16 cellular contexts compared by ENCODE assay signal in genomic region chr3:172150896-172151295, GRCh38.
A peak's percentile ranks its signal among the peaks of the same experiment; 100 is the strongest.
DNase-seq lines count a peak whose midpoint lies in the region; ATAC-seq, FAIRE-seq and TF ChIP-seq lines count a peak whose summit lies in the region.
"Had no signal": no experiment of that assay in that cellular context is flagged by ENCODE, and none has a peak within 500 bp of the region (broad histone marks: within the 10 kb centered on the region; RNA-seq: fewer than 3 reads in every experiment).

No MANE protein-coding gene starts in this region.

- no TSS peak for BruUV-seq in HepG2 (replicated peaks; lab: Mats Ljungman, UMichigan)

- 92% methylated on average over 2 of the region's 2 CpGs for WGBS in HepG2 (ENCODE audit: low lambda C conversion rate)
- 87% methylated on average over 2 of the region's 2 CpGs for WGBS in right lobe of liver (ENCODE audit: insufficient coverage, low coverage, low lambda C conversion rate, missing lambda C conversion rate)

- H2AFZ ChIP-seq in HepG2 (ENCODE audit: low read length), result no peak overlapping the region

- peaks cover 11 to 48% of the 10 kb centered on the region in 2 experiments for H3K36me3 ChIP-seq in HepG2 (replicated peaks in 1 of 2; ENCODE audit: control insufficient read depth in 1 of 2, insufficient read depth in 2 of 2, low read length in 2 of 2)
- H3K36me3 ChIP-seq in right lobe of liver, result no peaks in the 10 kb centered on the region
- H3K36me3 ChIP-seq in uterus, result no peaks in the 10 kb centered on the region

- H3K36me3 Mint-ChIP-seq in chondrocyte (ENCODE audit: low read depth) (peaks cover 11% of the 10 kb centered on the region), natural killer cell (no peaks in the 10 kb centered on the region)

- in situ Hi-C loops in HepG2 (cut with HindIII; ENCODE audit: extremely low pct_ligation_motif_present, low pct_unique_long_range_greater_than_20kb) (no loop called here), G401 (cut with HindIII; ENCODE audit: low sequenced_read_pairs) (no loop called here)

- peak overlapping the region; percentile 68 for H3K27ac Mint-ChIP-seq in chondrocyte (ENCODE audit: unreplicated experiment)
- peak overlapping the region; percentile 36 to 88 for H3K27ac Mint-ChIP-seq in natural killer cell
- H3K27ac Mint-ChIP-seq: IgD-negative memory B cell had no signal

- H3K4me1 ChIP-seq in HepG2 (ENCODE audit: insufficient read depth, low read length) (peaks cover 98% of the 10 kb centered on the region), right lobe of liver (peaks cover 0 to 44% (median 13%) of the 10 kb centered on the region in 4 donors), uterus (peaks cover 6 to 12% of the 10 kb centered on the region in 2 donors)

- intact Hi-C loops in HepG2 (cut with micrococcal nuclease; ENCODE audit: unreplicated experiment) (no loop called here), right lobe of liver (cut with DNase I) (no loop called here), natural killer cell (cut with micrococcal nuclease) (no loop called here), uterus (cut with DNase I; ENCODE audit: low total_unique reads) (no loop called here)

- no peak for TF ChIP-seq RAD21 in HepG2 (CRISPR knock-in tag; IDR thresholded peaks at IDR 0.05)

- FAIRE-seq in HepG2 (lab: Jason Lieb, UNC), result no peak

- TF ChIP-seq CTCF in HepG2 (CRISPR knock-in tag; IDR thresholded peaks at IDR 0.05), result no peak
- TF ChIP-seq CTCF in right lobe of liver (IDR thresholded peaks at IDR 0.05), result no peak
- TF ChIP-seq CTCF in chondrocyte (IDR thresholded peaks at IDR 0.05), result no peak
- no peak for TF ChIP-seq CTCF in natural killer cell (IDR thresholded peaks at IDR 0.05)
- no peak for TF ChIP-seq CTCF in uterus (IDR thresholded peaks at IDR 0.05)

- H3K27me3 ChIP-seq in HepG2 (ENCODE audit: control insufficient read depth in 1 of 2, insufficient read depth in 2 of 2, low read length in 2 of 2) (no peaks in the 10 kb centered on the region), right lobe of liver (no peaks in the 10 kb centered on the region), uterus (no peaks in the 10 kb centered on the region)
- H3K27me3 ChIP-seq: BLaER1 treated with 17β-estradiol and CSF1 and Interleukin-3, amounts not matched to agents 10 nM and 100 nM had no signal

- H3K27me3 Mint-ChIP-seq in chondrocyte (ENCODE audit: low read depth), result no peaks in the 10 kb centered on the region
- H3K27me3 Mint-ChIP-seq in natural killer cell (ENCODE audit: low read depth in 2 of 2), result no peaks in the 10 kb centered on the region

- CTCF ChIA-PET in HepG2 (lab: Yijun Ruan, JAX; ENCODE audit: low intra/inter-chr PET ratio, low total read pairs), result no interaction called here

- TF ChIP-seq EP300 in HepG2 (IDR thresholded peaks at IDR 0.05; ENCODE audit: low read depth in 2 of 2, low read length in 2 of 2), result no peak
- TF ChIP-seq EP300 in HepG2 (CRISPR knock-in tag; IDR thresholded peaks at IDR 0.05; ENCODE audit: borderline replicate concordance), result no peak

- no peaks in the 10 kb centered on the region for H3K9me3 ChIP-seq in HepG2 (ENCODE audit: low read length)
- H3K9me3 ChIP-seq in right lobe of liver, result no peaks in the 10 kb centered on the region
- no peaks in the 10 kb centered on the region for H3K9me3 ChIP-seq in uterus
- H3K9me3 ChIP-seq: BLaER1 treated with 17β-estradiol and CSF1 and Interleukin-3, amounts not matched to agents 10 nM and 100 nM had no signal

- ATAC-seq in HepG2 (no peak), right lobe of liver (no peak), natural killer cell (no peak)

- peaks cover 99% of the 10 kb centered on the region for H3K79me2 ChIP-seq in HepG2 (ENCODE audit: insufficient read depth, low read length)

- peaks cover 77% of the 10 kb centered on the region for H3K4me1 Mint-ChIP-seq in chondrocyte (ENCODE audit: low read depth)
- peaks cover 82 to 83% of the 10 kb centered on the region in 2 donors for H3K4me1 Mint-ChIP-seq in natural killer cell

- no peak overlapping the region for H3K9ac ChIP-seq in HepG2 (ENCODE audit: insufficient read depth, low read depth, low read length)
- H3K9ac ChIP-seq: BLaER1 treated with 17β-estradiol and CSF1 and Interleukin-3, amounts not matched to agents 10 nM and 100 nM had no signal

- H3K4me3 ChIP-seq in HepG2 (replicated peaks in 1 of 3; ENCODE audit: insufficient read depth in 1 of 3, low read depth in 2 of 3, low read length in 3 of 3) (no peak overlapping the region), right lobe of liver (no peak overlapping the region), uterus (no peak overlapping the region)
- H3K4me3 ChIP-seq: BLaER1 treated with 17β-estradiol and CSF1 and Interleukin-3, amounts not matched to agents 10 nM and 100 nM had no signal

- H3K4me3 Mint-ChIP-seq in chondrocyte (ENCODE audit: unreplicated experiment) (no peak overlapping the region), natural killer cell (no peak overlapping the region)
- H3K4me3 Mint-ChIP-seq: IgD-negative memory B cell had no signal

- peaks cover 98% of the 10 kb centered on the region for H4K20me1 ChIP-seq in HepG2 (ENCODE audit: insufficient read depth, low read length)

- H3K27ac ChIP-seq in HepG2 (ENCODE audit: extremely low read length, insufficient read depth, low read length) (no peak overlapping the region), right lobe of liver (no peak overlapping the region), uterus (peak overlapping the region; percentile 84 to 89)
- H3K27ac ChIP-seq: 22Rv1; BLaER1 treated with 17β-estradiol and CSF1 and Interleukin-3, amounts not matched to agents 10 nM and 100 nM had no signal

- no peak overlapping the region for H3K4me2 ChIP-seq in HepG2 (ENCODE audit: low read depth, low read length)

- no peak for TF ChIP-seq POLR2A in HepG2 (IDR thresholded peaks at IDR 0.05; ENCODE audit: insufficient read depth in 1 of 2, low read depth in 2 of 2, low read length in 2 of 2)
- no peak for TF ChIP-seq POLR2A in right lobe of liver (IDR thresholded peaks at IDR 0.05)
- TF ChIP-seq POLR2A in uterus (IDR thresholded peaks at IDR 0.05), result no peak

- H3K9me3 Mint-ChIP-seq in chondrocyte (ENCODE audit: low read depth), result no peaks in the 10 kb centered on the region
- H3K9me3 Mint-ChIP-seq in natural killer cell, result no peaks in the 10 kb centered on the region
- H3K9me3 Mint-ChIP-seq: IgD-negative memory B cell had no signal

- POLR2A ChIA-PET in HepG2 (lab: Yijun Ruan, JAX), result no interaction called here

- DNase-seq in HepG2 (ENCODE audit: low spot score) (no peak), right lobe of liver (no peak), chondrocyte (ENCODE audit: low spot score) (no peak), natural killer cell (no peak), uterus (no peak), cerebellar cortex (ENCODE audit: low spot score) (no peak), G401 (ENCODE audit: low spot score) (no peak), NCI-H345 treated with DMSO at 0.1 percent for 48 hours (lab: John Stamatoyannopoulos, UW; ENCODE audit: unreplicated experiment) (no peak)
- DNase-seq: H7, MV-4-11, NCI-H146, NCI-H226, NCI-H69 had no signal

TF ChIP-seq in HepG2, 621 proteins besides CTCF, POLR2A, EP300 and RAD21:
- TF ChIP-seq PLRG1 (conservative IDR thresholded peaks at IDR 0.05), result no peak
- TF ChIP-seq RBM22 (optimal IDR thresholded peaks at IDR 0.05; ENCODE audit: low read length), result peak; percentile 79
- TF ChIP-seq, protein P1, sequence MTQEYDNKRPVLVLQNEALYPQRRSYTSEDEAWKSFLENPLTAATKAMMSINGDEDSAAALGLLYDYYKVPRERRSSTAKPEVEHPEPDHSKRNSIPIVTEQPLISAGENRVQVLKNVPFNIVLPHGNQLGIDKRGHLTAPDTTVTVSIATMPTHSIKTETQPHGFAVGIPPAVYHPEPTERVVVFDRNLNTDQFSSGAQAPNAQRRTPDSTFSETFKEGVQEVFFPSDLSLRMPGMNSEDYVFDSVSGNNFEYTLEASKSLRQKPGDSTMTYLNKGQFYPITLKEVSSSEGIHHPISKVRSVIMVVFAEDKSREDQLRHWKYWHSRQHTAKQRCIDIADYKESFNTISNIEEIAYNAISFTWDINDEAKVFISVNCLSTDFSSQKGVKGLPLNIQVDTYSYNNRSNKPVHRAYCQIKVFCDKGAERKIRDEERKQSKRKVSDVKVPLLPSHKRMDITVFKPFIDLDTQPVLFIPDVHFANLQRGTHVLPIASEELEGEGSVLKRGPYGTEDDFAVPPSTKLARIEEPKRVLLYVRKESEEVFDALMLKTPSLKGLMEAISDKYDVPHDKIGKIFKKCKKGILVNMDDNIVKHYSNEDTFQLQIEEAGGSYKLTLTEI (CRISPR knock-in tag; conservative IDR thresholded peaks at IDR 0.05), result no peak
- TF ChIP-seq POLR2AphosphoS5 (IDR thresholded peaks at IDR 0.05; ENCODE audit: low read depth, low read length), result 0 out of 2 replicates have a peak, but pooled peaks have one; percentile 13

Comparison
In these comparisons a context has a peak if more than half of its experiments do, and no peak if none do; other contexts are left out.
1. H3K27ac ChIP-seq: peak in uterus (2 of 2); none in HepG2 (single experiment) and right lobe of liver (0 of 3).